ENCODE assay signal across 36 cellular contexts in the genomic region with DNA sequence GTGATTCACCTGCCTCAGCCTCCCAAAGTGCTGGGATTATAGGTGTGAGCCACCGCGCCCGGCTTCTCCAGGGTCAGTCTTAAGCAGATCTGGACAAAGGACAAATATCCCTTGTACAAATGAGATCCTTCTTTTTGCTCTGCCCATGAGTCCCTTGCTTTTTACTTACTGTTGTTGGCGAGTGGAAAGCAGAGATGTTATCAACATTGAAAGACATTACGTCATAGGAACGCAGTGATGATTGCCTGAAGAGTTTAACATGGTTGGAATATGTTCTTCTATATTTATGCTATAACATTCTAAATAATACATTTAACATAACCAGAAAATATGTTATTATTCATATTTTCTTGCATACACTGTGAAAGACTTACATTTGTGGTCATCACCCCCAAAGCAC.
DNase-seq lines count a peak whose midpoint lies in the region; ATAC-seq, FAIRE-seq and TF ChIP-seq lines count a peak whose summit lies in the region.
"Had no signal": no experiment of that assay in that cellular context is flagged by ENCODE, and none has a peak within 500 bp of the region (broad histone marks: within the 10 kb centered on the region; RNA-seq: fewer than 3 reads in every experiment).

No MANE protein-coding gene starts in this region.

- no peak overlapping the region for H3K9ac ChIP-seq in HepG2 (ENCODE audit: insufficient read depth, low read depth, low read length)
- no peak overlapping the region for H3K9ac ChIP-seq in IMR-90 (ENCODE audit: low read depth, low read length)
- no peak overlapping the region for H3K9ac ChIP-seq in K562 (ENCODE audit: insufficient read depth in 1 of 2, low read depth in 2 of 2, low read length in 2 of 2)
- H3K9ac ChIP-seq in trophoblast cell (ENCODE audit: low read length): no peak overlapping the region
- H3K9ac ChIP-seq: BLaER1; BLaER1 treated with 17β-estradiol and CSF1 and Interleukin-3, amounts not matched to agents 10 nM and 100 nM had no signal

- no peak overlapping the region for H3K18ac ChIP-seq in IMR-90 (ENCODE audit: low read depth, low read length)
- H3K18ac ChIP-seq in trophoblast cell (ENCODE audit: low read length): no peak overlapping the region

- H3K4me1 ChIP-seq in HepG2 (ENCODE audit: insufficient read depth, low read length) (no peaks in the 10 kb centered on the region), right lobe of liver (no peaks in the 10 kb centered on the region), IMR-90 (ENCODE audit: control insufficient read depth, insufficient read depth, low read length) (peaks cover 2% of the 10 kb centered on the region; the same call in 1 of the 2 replicates), K562 (replicated peaks in 1 of 2; ENCODE audit: control insufficient read depth in 2 of 2, insufficient read depth in 2 of 2, low read length in 2 of 2) (no peaks in the 10 kb centered on the region), trophoblast cell (ENCODE audit: control insufficient read depth in 1 of 2, insufficient read depth in 2 of 2, low read length in 2 of 2) (no peaks in the 10 kb centered on the region)
- H3K4me1 ChIP-seq: A549, BLaER1, Caco-2 had no signal

- H3K23ac ChIP-seq in IMR-90 (ENCODE audit: low read depth, low read length): no peak overlapping the region
- no peak overlapping the region for H3K23ac ChIP-seq in trophoblast cell (ENCODE audit: low read length)

- H2BK15ac ChIP-seq in IMR-90 (ENCODE audit: low read depth, low read length): no peak overlapping the region

- no peak overlapping the region for H4K8ac ChIP-seq in IMR-90 (ENCODE audit: low read depth in 2 of 2, low read length in 2 of 2)
- H4K8ac ChIP-seq in trophoblast cell (ENCODE audit: low read depth, low read length): no peak overlapping the region

- H2BK20ac ChIP-seq in IMR-90 (ENCODE audit: low read depth, low read length): 0 out of 2 replicates have a peak overlapping the region, but pooled peaks have one; percentile 35

- CTCF ChIA-PET in HepG2 (lab: Yijun Ruan, JAX; ENCODE audit: low intra/inter-chr PET ratio, low total read pairs): no interaction called here
- CTCF ChIA-PET in IMR-90 (lab: Yijun Ruan, JAX): no interaction called here
- CTCF ChIA-PET in K562 (lab: Yijun Ruan, JAX; ENCODE audit: low intra/inter-chr PET ratio): interaction anchor here (0.6 kb wide), 1 partner anchor 1294 kb away, joined by 3 read pairs; no protein-coding TSS in a partner anchor

- H3K36me3 Mint-ChIP-seq in type B pancreatic cell: no peaks in the 10 kb centered on the region
- H3K36me3 Mint-ChIP-seq: CD14-positive monocyte; CD4-positive, alpha-beta memory T cell; CD4-positive, CD25-positive, alpha-beta regulatory T cell; CD8-positive, alpha-beta memory T cell; CD8-positive, alpha-beta T cell had no signal

- ATAC-seq in HepG2: no peak
- no peak for ATAC-seq in right lobe of liver
- no peak for ATAC-seq in IMR-90 (ENCODE audit: low read depth)
- ATAC-seq in K562: no peak
- ATAC-seq in HG02970 (IDR thresholded peaks at IDR 0.05; ENCODE audit: low FRiP score, unreplicated experiment): no peak
- ATAC-seq: A549; CD8-positive, alpha-beta T cell had no signal

- H2AK9ac ChIP-seq in IMR-90 (replicated peaks; ENCODE audit: low read depth, low read length, poor library complexity): no peak overlapping the region

- H3K14ac ChIP-seq in IMR-90 (replicated peaks; ENCODE audit: low read depth, low read length): no peak overlapping the region
- H3K14ac ChIP-seq in trophoblast cell (ENCODE audit: low read length): no peak overlapping the region

- H3K36me3 ChIP-seq in HepG2 (replicated peaks in 1 of 2; ENCODE audit: control insufficient read depth in 1 of 2, insufficient read depth in 2 of 2, low read length in 2 of 2): no peaks in the 10 kb centered on the region
- H3K36me3 ChIP-seq in right lobe of liver: no peaks in the 10 kb centered on the region
- no peaks in the 10 kb centered on the region for H3K36me3 ChIP-seq in IMR-90 (ENCODE audit: control insufficient read depth, insufficient read depth, low read length)
- no peaks in the 10 kb centered on the region for H3K36me3 ChIP-seq in K562 (ENCODE audit: control insufficient read depth, insufficient read depth, low read length)
- H3K36me3 ChIP-seq in trophoblast cell (ENCODE audit: control insufficient read depth in 1 of 2, insufficient read depth in 2 of 2, low read length in 2 of 2): no peaks in the 10 kb centered on the region
- H3K36me3 ChIP-seq: BE2C; BLaER1; BLaER1 treated with 17β-estradiol and CSF1 and Interleukin-3, amounts not matched to agents 10 nM and 100 nM had no signal

- no peak overlapping the region for H2AK5ac ChIP-seq in IMR-90 (ENCODE audit: low read depth, low read length)
- H2AK5ac ChIP-seq in trophoblast cell (ENCODE audit: low read length): no peak overlapping the region

- H3K56ac ChIP-seq in IMR-90 (ENCODE audit: extremely low read depth, insufficient read depth, low read length): no peak overlapping the region

- TF ChIP-seq EP300 in HepG2 (IDR thresholded peaks at IDR 0.05; ENCODE audit: low read depth in 2 of 2, low read length in 2 of 2) (no peak), HepG2 (CRISPR knock-in tag; IDR thresholded peaks at IDR 0.05; ENCODE audit: borderline replicate concordance) (no peak), K562 (IDR thresholded peaks at IDR 0.05; ENCODE audit: low read length) (no peak)

- no peak overlapping the region for H2BK12ac ChIP-seq in trophoblast cell (ENCODE audit: low read length)

- H3K4me3 ChIP-seq in HepG2 (replicated peaks in 1 of 3; ENCODE audit: insufficient read depth in 1 of 3, low read depth in 2 of 3, low read length in 3 of 3) (no peak overlapping the region), right lobe of liver (no peak overlapping the region), IMR-90 (ENCODE audit: insufficient read depth, low read depth, low read length) (no peak overlapping the region), K562 (no peak overlapping the region), trophoblast cell (ENCODE audit: low read depth, low read length) (no peak overlapping the region)
- H3K4me3 ChIP-seq: A549; BLaER1; BLaER1 treated with 17β-estradiol and CSF1 and Interleukin-3, amounts not matched to agents 10 nM and 100 nM had no signal

- H3K27ac ChIP-seq in HepG2 (ENCODE audit: extremely low read length, insufficient read depth, low read length) (no peak overlapping the region), right lobe of liver (no peak overlapping the region), IMR-90 (ENCODE audit: insufficient read depth, low read length) (no peak overlapping the region), K562 (ENCODE audit: extremely low read depth, low read depth, low read length) (no peak overlapping the region), trophoblast cell (ENCODE audit: low read depth, low read length) (no peak overlapping the region)
- H3K27ac ChIP-seq: 22Rv1; A549; BLaER1; BLaER1 treated with 17β-estradiol and CSF1 and Interleukin-3, amounts not matched to agents 10 nM and 100 nM; C4-2B had no signal

- TF ChIP-seq POLR2A in HepG2 (IDR thresholded peaks at IDR 0.05; ENCODE audit: insufficient read depth in 1 of 2, low read depth in 2 of 2, low read length in 2 of 2): no peak
- no peak for TF ChIP-seq POLR2A in right lobe of liver (IDR thresholded peaks at IDR 0.05)
- TF ChIP-seq POLR2A in IMR-90 (IDR thresholded peaks at IDR 0.05; ENCODE audit: low read depth, low read length): no peak
- no peak for TF ChIP-seq POLR2A in K562 (conservative IDR thresholded peaks at IDR 0.05)

- TF ChIP-seq CTCF in HepG2 (CRISPR knock-in tag; IDR thresholded peaks at IDR 0.05) (no peak), right lobe of liver (IDR thresholded peaks at IDR 0.05) (no peak), IMR-90 (conservative IDR thresholded peaks at IDR 0.05; ENCODE audit: low read depth, low read length) (no peak), K562 (IDR thresholded peaks at IDR 0.05 in 2 of 3, conservative IDR thresholded peaks at IDR 0.05 in 1 of 3; ENCODE audit: insufficient read depth in 2 of 3, low read depth in 1 of 3, low read length in 3 of 3) (no peak), type B pancreatic cell (conservative IDR thresholded peaks at IDR 0.05) (no peak)

- 66% methylated on average over 6 of the region's 6 CpGs for WGBS in HepG2 (ENCODE audit: low lambda C conversion rate)
- 92% methylated on average over 6 of the region's 6 CpGs for WGBS in right lobe of liver (ENCODE audit: insufficient coverage, low coverage, low lambda C conversion rate, missing lambda C conversion rate)
- WGBS in IMR-90 (ENCODE audit: extremely low coverage in 2 of 2, insufficient read length in 1 of 2), 2 experiments: no CpG with 5 or more reads among the region's 6 CpGs
- 0% methylated on average over 6 of the region's 6 CpGs for WGBS in K562 (ENCODE audit: insufficient coverage, low coverage, missing lambda C conversion rate)
- WGBS in trophoblast cell (ENCODE audit: extremely low coverage, insufficient coverage, insufficient read length): no CpG with 5 or more reads among the region's 6 CpGs

- no peak overlapping the region for H4K12ac ChIP-seq in trophoblast cell (ENCODE audit: low read depth, low read length)

- H3K4me3 Mint-ChIP-seq in type B pancreatic cell: no peak overlapping the region
- H3K4me3 Mint-ChIP-seq: B cell; CD14-positive monocyte; CD4-positive, alpha-beta memory T cell; CD4-positive, alpha-beta T cell; CD4-positive, CD25-positive, alpha-beta regulatory T cell; CD8-positive, alpha-beta memory T cell; CD8-positive, alpha-beta T cell had no signal

- H2BK120ac ChIP-seq in IMR-90 (ENCODE audit: low read depth, low read length): no peak overlapping the region
- H2BK120ac ChIP-seq in trophoblast cell (ENCODE audit: insufficient read depth, low read length, poor library complexity): no peak overlapping the region

- H3K9me3 Mint-ChIP-seq in type B pancreatic cell: no peaks in the 10 kb centered on the region
- H3K9me3 Mint-ChIP-seq: CD4-positive, alpha-beta T cell; CD8-positive, alpha-beta T cell had no signal

- DNase-seq in HepG2 (ENCODE audit: low spot score) (no peak), right lobe of liver (no peak), IMR-90 (no peak), K562 (ENCODE audit: extremely low read depth in 1 of 4, low spot score in 3 of 4) (no peak), trophoblast cell (peak; percentile 13 to 72), DMS79 (lab: John Stamatoyannopoulos, UW) (no peak), type B pancreatic cell (ENCODE audit: extremely low spot score, unreplicated experiment) (no peak)
- DNase-seq: 8988T; ACHN; AML-193; BE2C; C1 segment of cervical spinal cord; Caco-2; Calu3; CD4-positive, alpha-beta memory T cell; CD4-positive, alpha-beta T cell; CD4-positive, CD25-positive, alpha-beta regulatory T cell; CD8-positive, alpha-beta memory T cell; CD8-positive, alpha-beta T cell; COR-L47; DMS 273 treated with DMSO at 0.1 percent for 48 hours; DMS153; DMS53; DMS79 treated with DMSO at 0.1 percent for 48 hours; DND-41; EL had no signal

- POLR2A ChIA-PET in HepG2 (lab: Yijun Ruan, JAX) (no interaction called here), IMR-90 (lab: Charles Lee; ENCODE audit: unreplicated experiment) (no interaction called here), K562 (lab: Yijun Ruan, JAX) (no interaction called here)

- H3K79me1 ChIP-seq in IMR-90 (ENCODE audit: low read depth in 1 of 2, low read length in 2 of 2) (no peaks in the 10 kb centered on the region), trophoblast cell (ENCODE audit: low read length) (no peaks in the 10 kb centered on the region)

- H3K27me3 Mint-ChIP-seq in type B pancreatic cell: no peaks in the 10 kb centered on the region
- H3K27me3 Mint-ChIP-seq: B cell; CD4-positive, CD25-positive, alpha-beta regulatory T cell had no signal

- in situ Hi-C loops in HepG2 (cut with HindIII; ENCODE audit: extremely low pct_ligation_motif_present, low pct_unique_long_range_greater_than_20kb) (loop anchor here (10.0 to 25.0 kb wide), 2 partner anchors 352 to 609 kb away; no protein-coding TSS in a partner anchor), IMR-90 (cut with MboI; ENCODE audit: low sequenced_read_pairs) (loop anchor here (25.0 kb wide), 1 partner anchor 1834 kb away; no protein-coding TSS in a partner anchor), K562 (cut with MboI) (no loop called here)

- intact Hi-C loops in HepG2 (cut with micrococcal nuclease; ENCODE audit: unreplicated experiment) (no loop called here), right lobe of liver (cut with DNase I) (no loop called here), IMR-90 (cut with micrococcal nuclease) (loop anchor here (10.0 kb wide), 1 partner anchor 648 kb away; a partner anchor contains a TSS), K562 (cut with micrococcal nuclease) (no loop called here)

- H2BK5ac ChIP-seq in IMR-90 (ENCODE audit: low read depth, low read length, poor library complexity, severe bottlenecking) (no peak overlapping the region), trophoblast cell (ENCODE audit: low read depth, low read length, poor library complexity) (no peak overlapping the region)

- BruUV-seq in HepG2 (replicated peaks; lab: Mats Ljungman, UMichigan) (no TSS peak), IMR-90 (replicated peaks; lab: Mats Ljungman, UMichigan) (no TSS peak), K562 (replicated peaks; lab: Mats Ljungman, UMichigan) (no TSS peak)

- FAIRE-seq in HepG2 (lab: Jason Lieb, UNC): no peak
- FAIRE-seq in K562 (lab: Jason Lieb, UNC): no peak
- FAIRE-seq: A204.1, A549, D721Med had no signal

- dilution Hi-C loops in IMR-90 (cut with HindIII; ENCODE audit: low sequenced_read_pairs, unreplicated experiment): no loop called here

- no peak overlapping the region for H4K91ac ChIP-seq in IMR-90 (ENCODE audit: insufficient read depth, low read depth, low read length)
- no peak overlapping the region for H4K91ac ChIP-seq in trophoblast cell (ENCODE audit: low read depth, low read length)

- no peak overlapping the region for H3K27ac Mint-ChIP-seq in type B pancreatic cell
- H3K27ac Mint-ChIP-seq: B cell; CD14-positive monocyte; CD4-positive, alpha-beta T cell; CD4-positive, CD25-positive, alpha-beta regulatory T cell; CD8-positive, alpha-beta memory T cell; CD8-positive, alpha-beta T cell had no signal

- H3K79me2 ChIP-seq in HepG2 (ENCODE audit: insufficient read depth, low read length) (no peaks in the 10 kb centered on the region), K562 (ENCODE audit: control insufficient read depth, insufficient read depth, low read length) (no peaks in the 10 kb centered on the region), trophoblast cell (ENCODE audit: control insufficient read depth, insufficient read depth, low read length, poor library complexity) (no peaks in the 10 kb centered on the region)

- TF ChIP-seq RAD21 in HepG2 (CRISPR knock-in tag; IDR thresholded peaks at IDR 0.05): no peak
- no peak for TF ChIP-seq RAD21 in IMR-90 (IDR thresholded peaks at IDR 0.05; ENCODE audit: low read length)
- no peak for TF ChIP-seq RAD21 in K562 (CRISPR knock-in tag; conservative IDR thresholded peaks at IDR 0.05 in 1 of 2, IDR thresholded peaks at IDR 0.05 in 1 of 2)

- H3K9me3 ChIP-seq in HepG2 (ENCODE audit: low read length) (no peaks in the 10 kb centered on the region), right lobe of liver (no peaks in the 10 kb centered on the region), IMR-90 (ENCODE audit: control insufficient read depth, insufficient read depth, low read length) (no peaks in the 10 kb centered on the region), K562 (replicated peaks; ENCODE audit: control insufficient read depth, insufficient read depth, low read depth, low read length) (no peaks in the 10 kb centered on the region; the same call in 1 of the 2 replicates), trophoblast cell (ENCODE audit: insufficient read depth, low read depth, low read length) (no peaks in the 10 kb centered on the region)
- H3K9me3 ChIP-seq: A549; BE2C; BLaER1; BLaER1 treated with 17β-estradiol and CSF1 and Interleukin-3, amounts not matched to agents 10 nM and 100 nM; Caco-2 had no signal

- no peaks in the 10 kb centered on the region for H3K4me1 Mint-ChIP-seq in type B pancreatic cell (ENCODE audit: unreplicated experiment)
- H3K4me1 Mint-ChIP-seq: B cell; CD14-positive monocyte; CD4-positive, alpha-beta memory T cell; CD4-positive, CD25-positive, alpha-beta regulatory T cell; CD8-positive, alpha-beta memory T cell had no signal

- H3K4ac ChIP-seq in IMR-90 (ENCODE audit: low read depth, low read length): no peak overlapping the region
- no peak overlapping the region for H3K4ac ChIP-seq in trophoblast cell (ENCODE audit: low read depth, low read length)

- no peak overlapping the region for H2AFZ ChIP-seq in HepG2 (ENCODE audit: low read length)
- H2AFZ ChIP-seq in IMR-90 (replicated peaks; ENCODE audit: low read length, poor library complexity): no peak overlapping the region
- H2AFZ ChIP-seq in K562 (ENCODE audit: low read depth, low read length): no peak overlapping the region
- no peak overlapping the region for H2AFZ ChIP-seq in trophoblast cell (ENCODE audit: insufficient read depth, low read length, poor library complexity)

- H3K4me2 ChIP-seq in HepG2 (ENCODE audit: low read depth, low read length) (no peak overlapping the region), IMR-90 (ENCODE audit: low read depth, low read length) (no peak overlapping the region), K562 (ENCODE audit: insufficient read depth, low read length) (no peak overlapping the region), trophoblast cell (ENCODE audit: low read length) (no peak overlapping the region)
- H3K4me2 ChIP-seq: A549; BLaER1; BLaER1 treated with 17β-estradiol and CSF1 and Interleukin-3, amounts not matched to agents 10 nM and 100 nM had no signal

- H3K27me3 ChIP-seq in HepG2 (ENCODE audit: control insufficient read depth in 1 of 2, insufficient read depth in 2 of 2, low read length in 2 of 2): no peaks in the 10 kb centered on the region
- H3K27me3 ChIP-seq in right lobe of liver: no peaks in the 10 kb centered on the region
- H3K27me3 ChIP-seq in IMR-90 (ENCODE audit: control insufficient read depth, insufficient read depth, low read length): no peaks in the 10 kb centered on the region
- H3K27me3 ChIP-seq in K562 (ENCODE audit: control insufficient read depth in 2 of 2, insufficient read depth in 2 of 2, low read length in 2 of 2): no peaks in the 10 kb centered on the region
- no peaks in the 10 kb centered on the region for H3K27me3 ChIP-seq in trophoblast cell (ENCODE audit: insufficient read depth, low read length)
- H3K27me3 ChIP-seq: BE2C; BLaER1; BLaER1 treated with 17β-estradiol and CSF1 and Interleukin-3, amounts not matched to agents 10 nM and 100 nM had no signal

- no peak overlapping the region for H4K5ac ChIP-seq in IMR-90 (ENCODE audit: low read depth, low read length)

- H3K9me1 ChIP-seq in IMR-90 (ENCODE audit: insufficient read depth, low read length) (no peaks in the 10 kb centered on the region), K562 (ENCODE audit: control insufficient read depth, insufficient read depth, low read length) (no peaks in the 10 kb centered on the region)

- no peaks in the 10 kb centered on the region for H4K20me1 ChIP-seq in HepG2 (ENCODE audit: insufficient read depth, low read length)
- H4K20me1 ChIP-seq in IMR-90 (ENCODE audit: insufficient read depth, low read length): no peaks in the 10 kb centered on the region
- no peaks in the 10 kb centered on the region for H4K20me1 ChIP-seq in K562 (replicated peaks; ENCODE audit: control insufficient read depth, insufficient read depth, low read length)
- H4K20me1 ChIP-seq: BLaER1; BLaER1 treated with 17β-estradiol and CSF1 and Interleukin-3, amounts not matched to agents 10 nM and 100 nM had no signal

Comparison
In these comparisons a context has a peak if more than half of its experiments do, and no peak if none do; other contexts are left out.
1. DNase-seq: peak in trophoblast cell (2 of 2); none in HepG2 (single experiment), right lobe of liver (0 of 3), IMR-90 (single experiment), K562 (0 of 4), DMS79 (single experiment) and type B pancreatic cell (single experiment).